ENCODE assay signal across 18 cellular contexts in the genomic region with DNA sequence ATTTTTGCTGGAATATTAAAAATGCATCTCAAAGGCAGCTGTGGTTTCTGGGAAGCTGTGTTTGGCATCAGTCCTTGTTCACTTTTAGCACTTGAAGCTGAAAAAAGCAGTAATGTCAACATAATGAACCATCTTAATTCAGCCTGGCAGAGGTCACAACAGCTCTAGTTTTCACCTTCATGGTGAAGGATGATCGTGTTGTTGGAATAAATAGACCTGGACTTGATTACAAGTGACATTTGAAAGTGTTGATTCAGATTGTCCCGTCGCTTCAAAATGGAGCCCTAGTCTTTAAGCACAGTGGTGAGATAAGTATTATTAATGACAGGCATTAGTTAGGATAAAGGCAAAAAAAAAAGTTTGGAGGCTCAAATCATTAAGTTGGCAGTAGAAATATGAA. TPM values are rescaled to one million over a fixed set of nuclear protein-coding genes. Genes with fewer than 3 reads are reported as not detected.
DNase-seq lines count a peak whose midpoint lies in the region; ATAC-seq, FAIRE-seq and TF ChIP-seq lines count a peak whose summit lies in the region.
"Had no signal": no experiment of that assay in that cellular context is flagged by ENCODE, and none has a peak within 500 bp of the region (broad histone marks: within the 10 kb centered on the region; RNA-seq: fewer than 3 reads in every experiment).

No MANE protein-coding gene starts in this region.

- no peak overlapping the region for H3K9ac ChIP-seq in skeletal muscle tissue (ENCODE audit: low read depth in 1 of 3, low read length in 3 of 3)

- H3K36me3 Mint-ChIP-seq in activated naive CD4-positive, alpha-beta T cell treated with anti-CD3 and anti-CD28 coated beads for 36 hours (ENCODE audit: low read depth) = peaks cover 55% of the 10 kb centered on the region

- H3K4me3 Mint-ChIP-seq in activated naive CD4-positive, alpha-beta T cell treated with anti-CD3 and anti-CD28 coated beads for 36 hours = no peak overlapping the region

- CTCF ChIA-PET in activated naive CD4-positive, alpha-beta T cell treated with anti-CD3 and anti-CD28 coated beads for 36 hours (lab: Charles Lee) = no interaction called here

- peaks cover 15% of the 10 kb centered on the region for H3K36me3 ChIP-seq in bronchial epithelial cell (ENCODE audit: control insufficient read depth, insufficient read depth, low read length)
- peaks cover 43 to 52% (median 46%) of the 10 kb centered on the region in 3 donors for H3K36me3 ChIP-seq in skeletal muscle tissue (ENCODE audit: control insufficient read depth in 3 of 3, insufficient read depth in 3 of 3, low read length in 3 of 3)
- H3K36me3 ChIP-seq: uterus had no signal

- no peak overlapping the region for H3K4me3 ChIP-seq in bronchial epithelial cell (ENCODE audit: low read depth, low read length)
- no peak overlapping the region for H3K4me3 ChIP-seq in skeletal muscle tissue (ENCODE audit: low read length in 3 of 3)
- H3K4me3 ChIP-seq: stomach, uterus had no signal

- peaks cover 42% of the 10 kb centered on the region for H3K4me1 Mint-ChIP-seq in activated naive CD4-positive, alpha-beta T cell treated with anti-CD3 and anti-CD28 coated beads for 36 hours (ENCODE audit: low read depth)

- H3K4me1 ChIP-seq in skeletal muscle tissue (ENCODE audit: control insufficient read depth in 3 of 3, insufficient read depth in 3 of 3, low read length in 3 of 3) = peaks cover 0 to 14% (median 2%) of the 10 kb centered on the region in 3 donors
- H3K4me1 ChIP-seq: uterus had no signal

- H3K27me3 ChIP-seq in bronchial epithelial cell (ENCODE audit: control insufficient read depth, insufficient read depth, low read length) (no peaks in the 10 kb centered on the region), skeletal muscle tissue (ENCODE audit: control insufficient read depth in 3 of 3, insufficient read depth in 3 of 3, low read length in 3 of 3) (no peaks in the 10 kb centered on the region)
- H3K27me3 ChIP-seq: stomach, uterus had no signal

- H3K27ac Mint-ChIP-seq in activated naive CD4-positive, alpha-beta T cell treated with anti-CD3 and anti-CD28 coated beads for 36 hours = peak overlapping the region; percentile 79

- no peak for TF ChIP-seq CTCF in bronchial epithelial cell (IDR thresholded peaks at IDR 0.05; ENCODE audit: insufficient read depth, low read length, severe bottlenecking)

- no peaks in the 10 kb centered on the region for H3K9me3 Mint-ChIP-seq in activated naive CD4-positive, alpha-beta T cell treated with anti-CD3 and anti-CD28 coated beads for 36 hours
- H3K9me3 Mint-ChIP-seq: T-helper 2 cell treated with Interferon-gamma antibody and Interleukin-4, amounts not matched to agents 5 μg/mL and 100 μg/mL, for 36 hours had no signal

- no peak for FAIRE-seq in bronchial epithelial cell (lab: Jason Lieb, UNC)
- FAIRE-seq: endothelial cell of umbilical vein, frontal cortex, H54 had no signal

- intact Hi-C loops in activated naive CD4-positive, alpha-beta T cell treated with anti-CD3 and anti-CD28 coated beads for 36 hours (cut with micrococcal nuclease) = no loop called here

- H3K9me3 ChIP-seq in skeletal muscle tissue (ENCODE audit: control insufficient read depth in 3 of 3, low read length in 3 of 3) = no peaks in the 10 kb centered on the region
- H3K9me3 ChIP-seq: stomach, uterus had no signal

- no peaks in the 10 kb centered on the region for H3K27me3 Mint-ChIP-seq in activated naive CD4-positive, alpha-beta T cell treated with anti-CD3 and anti-CD28 coated beads for 36 hours (ENCODE audit: low read depth)

- DNase-seq in activated naive CD4-positive, alpha-beta T cell treated with anti-CD3 and anti-CD28 coated beads for 36 hours = no peak
- no peak for DNase-seq in activated naive CD4-positive, alpha-beta T cell (lab: John Stamatoyannopoulos, UW)
- DNase-seq in NCI-H1092 (lab: John Stamatoyannopoulos, UW) (peak; percentile 39), bronchial epithelial cell (ENCODE audit: low read depth) (peak; percentile 5), globus pallidus (ENCODE audit: low spot score) (no peak), SKM-1 treated with dmso at 0.1 percent for 144 hours (lab: John Stamatoyannopoulos, UW; ENCODE audit: unreplicated experiment) (no peak)
- DNase-seq: activated CD4-positive, CD25-positive, alpha-beta regulatory T cell treated with anti-CD3 and anti-CD28 coated beads, Interleukin-2, amount 50 U/mL, for 72 hours; activated T-cell treated with anti-CD3 and anti-CD28 coated beads for 4 hours; NCI-H1694; NCI-H345; stomach; uterus had no signal

- H3K27ac ChIP-seq in skeletal muscle tissue (ENCODE audit: low read depth, low read length) = peak overlapping the region; percentile 59
- H3K27ac ChIP-seq: uterus had no signal

- no peak for ATAC-seq in HG02610 (IDR thresholded peaks at IDR 0.05; ENCODE audit: unreplicated experiment)

RNA-seq across cellular contexts. Expression of gene MMP17, which starts 53.6 kb away (rescaled TPM):
- not detected for total RNA-seq in activated naive CD4-positive, alpha-beta T cell treated with anti-CD3 and anti-CD28 coated beads for 36 hours
- total RNA-seq in bronchial epithelial cell (4.1 and 4.5 TPM in 2 replicates), skeletal muscle tissue (6.3 TPM)

Comparison
In these comparisons a context has a peak if more than half of its experiments do, and no peak if none do; other contexts are left out.
1. DNase-seq: peak in NCI-H1092 (single experiment) and bronchial epithelial cell (single experiment); none in activated naive CD4-positive, alpha-beta T cell treated with anti-CD3 and anti-CD28 coated beads for 36 hours (single experiment), activated naive CD4-positive, alpha-beta T cell (0 of 4), globus pallidus (single experiment) and SKM-1 treated with dmso at 0.1 percent for 144 hours (single experiment).